8 cellular contexts compared by ENCODE assay signal in the genomic region with DNA sequence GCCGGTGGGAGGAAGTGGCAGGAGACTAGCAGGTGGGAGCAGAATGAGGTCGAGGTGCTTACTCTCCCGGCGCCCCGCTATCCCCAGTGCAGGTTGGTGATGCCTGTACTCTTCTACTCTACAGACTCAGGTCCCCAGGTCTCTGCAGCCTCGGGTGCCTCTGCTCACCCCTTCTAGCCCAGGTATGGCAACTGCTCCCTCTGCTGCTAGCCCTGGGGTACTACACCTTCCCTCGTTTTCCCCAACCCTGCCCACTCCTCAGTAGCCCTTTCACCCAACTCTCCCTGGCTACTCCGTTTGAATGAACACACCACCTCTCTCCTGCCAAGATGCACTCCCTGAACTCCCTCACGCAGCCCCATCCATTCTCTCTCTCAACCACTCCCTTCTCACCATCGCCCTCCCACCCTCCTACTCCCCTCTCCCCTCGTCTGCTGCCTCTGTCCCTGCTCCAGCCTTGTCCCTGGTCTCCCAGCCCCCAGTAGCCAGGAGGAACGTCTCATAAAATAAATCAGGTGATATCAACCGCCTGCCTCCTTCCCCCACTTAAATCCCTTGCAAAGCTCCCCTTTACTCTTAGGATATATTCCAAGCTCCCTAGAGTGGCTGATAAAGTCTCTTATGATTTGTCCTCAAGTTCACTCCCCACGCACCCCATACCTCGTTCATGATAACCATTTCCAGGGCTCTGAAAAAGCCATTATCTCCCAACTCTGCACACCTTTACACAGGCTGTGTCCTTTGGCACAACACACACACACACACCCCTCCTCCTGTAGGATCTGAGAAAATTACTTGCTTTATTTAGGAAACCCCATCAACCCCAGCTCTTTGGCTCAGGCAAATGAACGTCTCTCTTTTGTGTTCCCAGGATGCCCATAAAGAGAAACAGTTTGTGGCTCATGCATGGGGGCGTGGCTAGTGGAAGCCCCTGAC. TPM values are rescaled to one million over a fixed set of nuclear protein-coding genes. Genes with fewer than 3 reads are reported as not detected.
A peak's percentile ranks its signal among the peaks of the same experiment; 100 is the strongest.
DNase-seq lines count a peak whose midpoint lies in the region; ATAC-seq, FAIRE-seq and TF ChIP-seq lines count a peak whose summit lies in the region.

No MANE protein-coding gene starts in this region.

- DNase-seq in SIG-M5 treated with dmso at 0.1 percent for 504 hours (lab: John Stamatoyannopoulos, UW; ENCODE audit: unreplicated experiment) (peak; percentile 57), SIG-M5 (lab: John Stamatoyannopoulos, UW) (no peak), NCI-H1436 treated with DMSO at 0.1 percent for 48 hours (lab: John Stamatoyannopoulos, UW) (peak; percentile 52), T1000 (lab: John Stamatoyannopoulos, UW) (peak; percentile 41), K562 (ENCODE audit: extremely low read depth in 1 of 4, low spot score in 3 of 4) (peak; percentile 77 to 82 (median 80))
- peak; percentile 39 to 69 for DNase-seq in stimulated activated CD4-positive, alpha-beta T cell treated with anti-CD3 and anti-CD28 coated beads, Interleukin-12 subunit alpha, Interleukin-12 subunit beta, amount 100 ng/mL, for 24 hours (ENCODE audit: low read depth in 2 of 2)

- WGBS in K562 (ENCODE audit: insufficient coverage, low coverage, missing lambda C conversion rate): 3% methylated on average over 16 of the region's 17 CpGs

- peak overlapping the region; percentile 20; the same call in 2 of the 3 replicates for H3K27ac ChIP-seq in K562 (ENCODE audit: extremely low read depth, low read depth, low read length)
- peak overlapping the region; percentile 3 for H3K27ac ChIP-seq in iPS-18a (ENCODE audit: low read length)

- H3K4me3 ChIP-seq in K562 (peak overlapping the region; percentile 1; the same call in 1 of the 2 replicates), iPS-18a (ENCODE audit: low read length) (peak overlapping the region; percentile 56)

- TF ChIP-seq POLR2A in K562 (conservative IDR thresholded peaks at IDR 0.05): peak; percentile 30; the same call in 1 of the 2 replicates

- peak; percentile 66 to 84 for TF ChIP-seq RAD21 in K562 (CRISPR knock-in tag; conservative IDR thresholded peaks at IDR 0.05 in 1 of 2, IDR thresholded peaks at IDR 0.05 in 1 of 2)

- no TSS peak for BruUV-seq in K562 (replicated peaks; lab: Mats Ljungman, UMichigan)

- TF ChIP-seq EP300 in K562 (IDR thresholded peaks at IDR 0.05; ENCODE audit: low read length): no peak

- H3K9me1 ChIP-seq in K562 (ENCODE audit: control insufficient read depth, insufficient read depth, low read length): no peaks in the 10 kb centered on the region

- H3K36me3 ChIP-seq in K562 (ENCODE audit: control insufficient read depth, insufficient read depth, low read length): no peaks in the 10 kb centered on the region
- no peaks in the 10 kb centered on the region for H3K36me3 ChIP-seq in iPS-18a (ENCODE audit: control insufficient read depth, low read depth, low read length)

- intact Hi-C loops in K562 (cut with micrococcal nuclease): loop anchor here (1.0 to 5.0 kb wide), 2 partner anchors 131 to 145 kb away; no protein-coding TSS in a partner anchor

- peak; percentile 85 to 93 (median 87) for TF ChIP-seq CTCF in K562 (IDR thresholded peaks at IDR 0.05 in 2 of 3, conservative IDR thresholded peaks at IDR 0.05 in 1 of 3; ENCODE audit: insufficient read depth in 2 of 3, low read depth in 1 of 3, low read length in 3 of 3)

- H3K79me2 ChIP-seq in K562 (ENCODE audit: control insufficient read depth, insufficient read depth, low read length): no peaks in the 10 kb centered on the region

- FAIRE-seq in K562 (lab: Jason Lieb, UNC): peak; percentile 72

- H3K27me3 ChIP-seq in K562 (ENCODE audit: control insufficient read depth in 2 of 2, insufficient read depth in 2 of 2, low read length in 2 of 2): peaks cover 15 to 22% of the 10 kb centered on the region in 2 experiments; a peak in 4 of 5 replicates
- H3K27me3 ChIP-seq in iPS-18a (ENCODE audit: control insufficient read depth, insufficient read depth, low read length): peaks cover 37% of the 10 kb centered on the region

- H3K9me3 ChIP-seq in K562 (replicated peaks; ENCODE audit: control insufficient read depth, insufficient read depth, low read depth, low read length) (no peaks in the 10 kb centered on the region; the same call in 1 of the 2 replicates), iPS-18a (ENCODE audit: control insufficient read depth, low read depth, low read length) (no peaks in the 10 kb centered on the region)

- H3K9ac ChIP-seq in K562 (ENCODE audit: insufficient read depth in 1 of 2, low read depth in 2 of 2, low read length in 2 of 2) (peak overlapping the region in 1 of 2 experiments; percentile 76; a peak in 1 of 4 replicates), iPS-18a (ENCODE audit: low read length) (peak overlapping the region; percentile 15)

- POLR2A ChIA-PET in K562 (lab: Yijun Ruan, JAX): interaction anchor here (0.5 to 1.7 kb wide), 8 partner anchors 10 to 445 kb away, joined by 3 to 5 read pairs (median 4); a partner anchor contains a TSS

- CTCF ChIA-PET in K562 (lab: Yijun Ruan, JAX; ENCODE audit: low intra/inter-chr PET ratio): interaction anchor here (0.6 to 1.1 kb wide), 4 partner anchors 131 to 295 kb away, joined by 3 to 4 read pairs (median 4); no protein-coding TSS in a partner anchor

- peak overlapping the region; percentile 67 for H3K4me2 ChIP-seq in K562 (ENCODE audit: insufficient read depth, low read length)

- peaks cover 7% of the 10 kb centered on the region; the same call in 1 of the 2 replicates for H4K20me1 ChIP-seq in K562 (replicated peaks; ENCODE audit: control insufficient read depth, insufficient read depth, low read length)

- H3K4me1 ChIP-seq in K562 (replicated peaks in 1 of 2; ENCODE audit: control insufficient read depth in 2 of 2, insufficient read depth in 2 of 2, low read length in 2 of 2): peaks cover 11 to 42% of the 10 kb centered on the region in 2 experiments; a peak in 3 of 5 replicates
- H3K4me1 ChIP-seq in iPS-18a (ENCODE audit: control insufficient read depth, low read depth, low read length): peaks cover 6% of the 10 kb centered on the region

- peak overlapping the region; percentile 9 for H2AFZ ChIP-seq in K562 (ENCODE audit: low read depth, low read length)

- in situ Hi-C loops in K562 (cut with MboI): no loop called here

- ATAC-seq in K562: peak; percentile 86
- no peak for ATAC-seq in HG03442 (IDR thresholded peaks at IDR 0.05; ENCODE audit: unreplicated experiment)

RNA-seq across cellular contexts. Expression of a gene that starts 8.2 kb away (rescaled TPM):
- 4.0 and 10.9 TPM in 2 replicates for total RNA-seq in K562 (2011; cell fraction: chromatin; rRNA removed; ENCODE audit: low replicate concordance)
- total RNA-seq in K562 (2011; cell fraction: nucleolus; rRNA removed): 3.2 and 4.7 TPM in 2 replicates
- total RNA-seq in K562 (2011; cell fraction: nucleoplasm; rRNA removed): 5.1 and 13.7 TPM in 2 replicates
- total RNA-seq in K562 (2014; rRNA removed) (0.18 and 0.33 TPM in 2 replicates), K562 (2014; rRNA removed; fragmentation: Illumina TruSeq; extraction: Trizol) (0.32 and 0.36 TPM in 2 replicates), K562 (2015; rRNA removed; fragmentation: Illumina TruSeq; extraction: Trizol) (0.11 and 0.19 TPM in 2 replicates), K562 (2021) (0.67 and 0.71 TPM in 2 replicates)
- polyA plus RNA-seq in K562 (2011; rRNA removed) (0.21 and 0.80 TPM in 2 replicates), K562 (2014; fragmentation: Illumina TruSeq; extraction: Trizol) (0.28 and 0.46 TPM in 2 replicates), K562 (2014; fragmentation: Nextera tagmentation; extraction: Ambion mirVana) (under 1 TPM in 1 of 2 experiments, not detected in 1; 0.06 TPM), K562 (2014; rRNA removed) (0.74 and 0.80 TPM in 2 replicates)
- polyA plus RNA-seq in K562 (2011; cell fraction: cytosol; rRNA removed): 0.63 and 1.7 TPM in 2 replicates
- 1.5 and 2.5 TPM in 2 replicates for polyA plus RNA-seq in K562 (2011; cell fraction: nucleus; rRNA removed)
- polyA plus RNA-seq in K562 (2012): 0.57 and 2.9 TPM in 2 replicates
- 0.60 and 0.66 TPM in 2 replicates for polyA minus RNA-seq in K562 (2011; rRNA and poly(A)+ RNA removed)
- 1.0 and 1.5 TPM in 2 replicates for polyA minus RNA-seq in K562 (2011; cell fraction: cytosol; rRNA and poly(A)+ RNA removed)
- 0.94 and 2.4 TPM in 2 replicates for polyA minus RNA-seq in K562 (2011; cell fraction: nucleus; rRNA and poly(A)+ RNA removed)

RNA-seq across cellular contexts. Expression of a gene that starts 44.2 kb away (rescaled TPM):
- total RNA-seq in K562 (2011; cell fraction: chromatin; rRNA removed; ENCODE audit: low replicate concordance): 1.0 and 3.4 TPM in 2 replicates
- total RNA-seq in K562 (2011; cell fraction: nucleolus; rRNA removed): 1.2 and 2.0 TPM in 2 replicates
- 1.0 and 1.5 TPM in 2 replicates for total RNA-seq in K562 (2011; cell fraction: nucleoplasm; rRNA removed)
- total RNA-seq in K562 (2014; rRNA removed) (0.64 and 0.86 TPM in 2 replicates), K562 (2014; rRNA removed; fragmentation: Illumina TruSeq; extraction: Trizol) (0.10 and 0.15 TPM in 2 replicates), K562 (2015; rRNA removed; fragmentation: Illumina TruSeq; extraction: Trizol) (0.30 TPM in 1 of 2 replicates, not detected in the other), K562 (2021) (0.60 and 0.66 TPM in 2 replicates)
- polyA plus RNA-seq in K562 (2011; rRNA removed) (0.09 and 0.17 TPM in 2 replicates), K562 (2014; fragmentation: Illumina TruSeq; extraction: Trizol) (0.07 and 0.43 TPM in 2 replicates), K562 (2014; fragmentation: Nextera tagmentation; extraction: Ambion mirVana) (not detected), K562 (2014; rRNA removed) (0.18 and 0.32 TPM in 2 replicates)
- 0.21 and 1.7 TPM in 2 replicates for polyA plus RNA-seq in K562 (2011; cell fraction: cytosol; rRNA removed)
- 0.48 and 1.0 TPM in 2 replicates for polyA plus RNA-seq in K562 (2011; cell fraction: nucleus; rRNA removed)
- 0.61 and 0.62 TPM in 2 replicates for polyA plus RNA-seq in K562 (2012)
- 0.42 and 0.49 TPM in 2 replicates for polyA minus RNA-seq in K562 (2011; rRNA and poly(A)+ RNA removed)
- polyA minus RNA-seq in K562 (2011; cell fraction: cytosol; rRNA and poly(A)+ RNA removed): not detected in 2 replicates
- polyA minus RNA-seq in K562 (2011; cell fraction: nucleus; rRNA and poly(A)+ RNA removed): 0.27 and 0.56 TPM in 2 replicates

RNA-seq across cellular contexts. Expression of a gene that starts 56.5 kb away (rescaled TPM):
- 6.2 and 16.4 TPM in 2 replicates for total RNA-seq in K562 (2011; cell fraction: chromatin; rRNA removed; ENCODE audit: low replicate concordance)
- 13.6 and 14.7 TPM in 2 replicates for total RNA-seq in K562 (2011; cell fraction: nucleolus; rRNA removed)
- 7.3 and 7.6 TPM in 2 replicates for total RNA-seq in K562 (2011; cell fraction: nucleoplasm; rRNA removed)
- 8.5 and 11.9 TPM in 2 replicates for total RNA-seq in K562 (2014; rRNA removed)
- 4.9 and 6.4 TPM in 2 replicates for total RNA-seq in K562 (2014; rRNA removed; fragmentation: Illumina TruSeq; extraction: Trizol)
- 7.8 and 8.0 TPM in 2 replicates for total RNA-seq in K562 (2015; rRNA removed; fragmentation: Illumina TruSeq; extraction: Trizol)
- total RNA-seq in K562 (2021): 14.3 and 16.3 TPM in 2 replicates
- polyA plus RNA-seq in K562 (2011; rRNA removed): 10.0 and 10.5 TPM in 2 replicates
- 9.7 and 17.1 TPM in 2 replicates for polyA plus RNA-seq in K562 (2011; cell fraction: cytosol; rRNA removed)
- polyA plus RNA-seq in K562 (2011; cell fraction: nucleus; rRNA removed): 28.4 and 49.7 TPM in 2 replicates
- polyA plus RNA-seq in K562 (2012): 11.8 and 12.7 TPM in 2 replicates
- polyA plus RNA-seq in K562 (2014; fragmentation: Illumina TruSeq; extraction: Trizol): 12.3 and 18.2 TPM in 2 replicates
- 1 to 10 TPM in 1 of 2 experiments, under 1 TPM in 1; 0.56 to 2.7 TPM for polyA plus RNA-seq in K562 (2014; fragmentation: Nextera tagmentation; extraction: Ambion mirVana)
- polyA plus RNA-seq in K562 (2014; rRNA removed): 16.2 and 18.6 TPM in 2 replicates
- 2.6 and 4.0 TPM in 2 replicates for polyA minus RNA-seq in K562 (2011; rRNA and poly(A)+ RNA removed)
- 2.9 and 5.1 TPM in 2 replicates for polyA minus RNA-seq in K562 (2011; cell fraction: cytosol; rRNA and poly(A)+ RNA removed)
- 2.8 TPM in 2 replicates for polyA minus RNA-seq in K562 (2011; cell fraction: nucleus; rRNA and poly(A)+ RNA removed)
